In the genomic region with DNA sequence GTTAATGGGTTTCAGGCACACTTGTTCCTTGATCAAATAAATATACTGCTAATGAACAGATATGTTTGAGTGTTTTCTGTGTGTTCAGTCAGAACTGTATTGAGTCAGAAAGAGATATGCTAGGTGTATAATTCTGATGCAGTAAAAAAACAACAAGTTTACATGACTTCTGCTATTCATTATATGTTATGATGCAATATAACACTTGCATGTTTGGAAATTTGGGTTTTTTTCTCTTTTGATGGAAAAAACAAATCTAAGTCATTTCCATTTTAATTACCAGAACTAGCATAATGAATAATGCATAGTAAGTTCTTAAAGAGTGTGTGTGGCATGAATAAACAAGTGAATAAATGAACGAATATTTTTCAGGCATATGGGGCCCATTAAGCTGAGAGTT, we compare ENCODE assay signal across 25 cellular contexts.
A peak's percentile ranks its signal among the peaks of the same experiment; 100 is the strongest.
DNase-seq lines count a peak whose midpoint lies in the region; ATAC-seq, FAIRE-seq and TF ChIP-seq lines count a peak whose summit lies in the region.
"Had no signal": no experiment of that assay in that cellular context is flagged by ENCODE, and none has a peak within 500 bp of the region (broad histone marks: within the 10 kb centered on the region; RNA-seq: fewer than 3 reads in every experiment).

No MANE protein-coding gene starts in this region.

- no peak overlapping the region for H4K8ac ChIP-seq in IMR-90 (ENCODE audit: low read depth in 2 of 2, low read length in 2 of 2)

- no peak overlapping the region for H3K18ac ChIP-seq in IMR-90 (ENCODE audit: low read depth, low read length)

- POLR2A ChIA-PET in IMR-90 (lab: Charles Lee; ENCODE audit: unreplicated experiment), result interaction anchor here (0.6 kb wide), 1 partner anchor 914 kb away, joined by 3 read pairs; no protein-coding TSS in a partner anchor
- POLR2A ChIA-PET in K562 (lab: Yijun Ruan, JAX), result no interaction called here

- ATAC-seq in IMR-90 (ENCODE audit: low read depth), result no peak
- ATAC-seq in K562, result no peak
- no peak for ATAC-seq in GM18520 (IDR thresholded peaks at IDR 0.05; ENCODE audit: unreplicated experiment)
- ATAC-seq: GM12878 had no signal

- dilution Hi-C loops in IMR-90 (cut with HindIII; ENCODE audit: low sequenced_read_pairs, unreplicated experiment), result no loop called here

- H3K4me3 Mint-ChIP-seq in activated naive CD4-positive, alpha-beta T cell treated with anti-CD3 and anti-CD28 coated beads for 36 hours, result no peak overlapping the region
- H3K4me3 Mint-ChIP-seq: CD14-positive monocyte; CD4-positive, alpha-beta memory T cell; CD4-positive, CD25-positive, alpha-beta regulatory T cell; CD8-positive, alpha-beta memory T cell had no signal

- H3K9me1 ChIP-seq in IMR-90 (ENCODE audit: insufficient read depth, low read length), result peaks cover 2% of the 10 kb centered on the region; the same call in 1 of the 2 replicates
- no peaks in the 10 kb centered on the region for H3K9me1 ChIP-seq in K562 (ENCODE audit: control insufficient read depth, insufficient read depth, low read length)

- TF ChIP-seq RAD21 in IMR-90 (IDR thresholded peaks at IDR 0.05; ENCODE audit: low read length) (no peak), K562 (CRISPR knock-in tag; conservative IDR thresholded peaks at IDR 0.05 in 1 of 2, IDR thresholded peaks at IDR 0.05 in 1 of 2) (no peak)

- H3K27ac ChIP-seq in IMR-90 (ENCODE audit: insufficient read depth, low read length) (no peak overlapping the region), K562 (ENCODE audit: extremely low read depth, low read depth, low read length) (no peak overlapping the region)
- H3K27ac ChIP-seq: BLaER1 had no signal

- H4K91ac ChIP-seq in IMR-90 (ENCODE audit: insufficient read depth, low read depth, low read length), result no peak overlapping the region

- H4K5ac ChIP-seq in IMR-90 (ENCODE audit: low read depth, low read length), result no peak overlapping the region

- no TSS peak for BruUV-seq in IMR-90 (replicated peaks; lab: Mats Ljungman, UMichigan)
- no TSS peak for BruUV-seq in K562 (replicated peaks; lab: Mats Ljungman, UMichigan)

- no peak overlapping the region for H3K56ac ChIP-seq in IMR-90 (ENCODE audit: extremely low read depth, insufficient read depth, low read length)

- intact Hi-C loops in IMR-90 (cut with micrococcal nuclease) (no loop called here), K562 (cut with micrococcal nuclease) (no loop called here)
- intact Hi-C loops in activated naive CD4-positive, alpha-beta T cell treated with anti-CD3 and anti-CD28 coated beads for 36 hours (cut with micrococcal nuclease), result no loop called here

- H3K4me2 ChIP-seq in IMR-90 (ENCODE audit: low read depth, low read length) (no peak overlapping the region), K562 (ENCODE audit: insufficient read depth, low read length) (no peak overlapping the region)
- H3K4me2 ChIP-seq: BLaER1 had no signal

- H3K27me3 ChIP-seq in IMR-90 (ENCODE audit: control insufficient read depth, insufficient read depth, low read length) (no peaks in the 10 kb centered on the region), K562 (ENCODE audit: control insufficient read depth in 2 of 2, insufficient read depth in 2 of 2, low read length in 2 of 2) (no peaks in the 10 kb centered on the region)
- H3K27me3 ChIP-seq: BE2C, BLaER1 had no signal

- H3K79me2 ChIP-seq in K562 (ENCODE audit: control insufficient read depth, insufficient read depth, low read length), result no peaks in the 10 kb centered on the region

- no peak overlapping the region for H2AK9ac ChIP-seq in IMR-90 (replicated peaks; ENCODE audit: low read depth, low read length, poor library complexity)

- no peak overlapping the region for H2BK5ac ChIP-seq in IMR-90 (ENCODE audit: low read depth, low read length, poor library complexity, severe bottlenecking)

- H2BK120ac ChIP-seq in IMR-90 (ENCODE audit: low read depth, low read length), result no peak overlapping the region

- FAIRE-seq in K562 (lab: Jason Lieb, UNC), result peak; percentile 6
- FAIRE-seq: A204.1, GM12878, GM12892, GM18507 had no signal

- no peak overlapping the region for H3K14ac ChIP-seq in IMR-90 (replicated peaks; ENCODE audit: low read depth, low read length)

- no peaks in the 10 kb centered on the region for H3K79me1 ChIP-seq in IMR-90 (ENCODE audit: low read depth in 1 of 2, low read length in 2 of 2)

- H3K9me3 Mint-ChIP-seq in activated naive CD4-positive, alpha-beta T cell treated with anti-CD3 and anti-CD28 coated beads for 36 hours, result peaks cover 1% of the 10 kb centered on the region

- DNase-seq in IMR-90 (no peak), K562 (ENCODE audit: extremely low read depth in 1 of 4, low spot score in 3 of 4) (no peak), renal cortical epithelial cell (ENCODE audit: low read depth) (peak; percentile 71)
- DNase-seq in activated naive CD4-positive, alpha-beta T cell treated with anti-CD3 and anti-CD28 coated beads for 36 hours, result no peak
- DNase-seq: 8988T; BE2C; C1 segment of cervical spinal cord; CD4-positive, alpha-beta memory T cell; CD4-positive, CD25-positive, alpha-beta regulatory T cell; CD8-positive, alpha-beta memory T cell; COR-L47; DMS 273 treated with DMSO at 0.1 percent for 48 hours; DMS153; DMS53; DMS79; DND-41; EL; GDM1 had no signal

- no peaks in the 10 kb centered on the region for H3K27me3 Mint-ChIP-seq in activated naive CD4-positive, alpha-beta T cell treated with anti-CD3 and anti-CD28 coated beads for 36 hours (ENCODE audit: low read depth)
- H3K27me3 Mint-ChIP-seq: CD4-positive, alpha-beta memory T cell; CD4-positive, CD25-positive, alpha-beta regulatory T cell; CD8-positive, alpha-beta memory T cell had no signal

- no peaks in the 10 kb centered on the region; the same call in 1 of the 2 replicates for H4K20me1 ChIP-seq in IMR-90 (ENCODE audit: insufficient read depth, low read length)
- H4K20me1 ChIP-seq in K562 (replicated peaks; ENCODE audit: control insufficient read depth, insufficient read depth, low read length), result no peaks in the 10 kb centered on the region
- H4K20me1 ChIP-seq: BLaER1 had no signal

- H2AK5ac ChIP-seq in IMR-90 (ENCODE audit: low read depth, low read length), result no peak overlapping the region

- H3K9ac ChIP-seq in IMR-90 (ENCODE audit: low read depth, low read length) (no peak overlapping the region), K562 (ENCODE audit: insufficient read depth in 1 of 2, low read depth in 2 of 2, low read length in 2 of 2) (no peak overlapping the region)
- H3K9ac ChIP-seq: BLaER1 had no signal

- in situ Hi-C loops in IMR-90 (cut with MboI; ENCODE audit: low sequenced_read_pairs), result no loop called here
- in situ Hi-C loops in K562 (cut with MboI), result no loop called here

- no peaks in the 10 kb centered on the region for H3K36me3 Mint-ChIP-seq in activated naive CD4-positive, alpha-beta T cell treated with anti-CD3 and anti-CD28 coated beads for 36 hours (ENCODE audit: low read depth)
- H3K36me3 Mint-ChIP-seq: CD14-positive monocyte; CD4-positive, alpha-beta memory T cell; CD4-positive, CD25-positive, alpha-beta regulatory T cell had no signal

- H3K4ac ChIP-seq in IMR-90 (ENCODE audit: low read depth, low read length), result no peak overlapping the region

- no peak for TF ChIP-seq EP300 in K562 (IDR thresholded peaks at IDR 0.05; ENCODE audit: low read length)

- H3K9me3 ChIP-seq in IMR-90 (ENCODE audit: control insufficient read depth, insufficient read depth, low read length) (no peaks in the 10 kb centered on the region), K562 (replicated peaks; ENCODE audit: control insufficient read depth, insufficient read depth, low read depth, low read length) (no peaks in the 10 kb centered on the region)
- H3K9me3 ChIP-seq: BE2C, BLaER1 had no signal

- H3K23ac ChIP-seq in IMR-90 (ENCODE audit: low read depth, low read length), result no peak overlapping the region

- H2BK20ac ChIP-seq in IMR-90 (ENCODE audit: low read depth, low read length), result no peak overlapping the region

- H2AFZ ChIP-seq in IMR-90 (replicated peaks; ENCODE audit: low read length, poor library complexity) (no peak overlapping the region), K562 (ENCODE audit: low read depth, low read length) (no peak overlapping the region)

- no CpG with 5 or more reads among the region's 1 CpG for WGBS in IMR-90 (ENCODE audit: extremely low coverage in 2 of 2, insufficient read length in 1 of 2), 2 experiments
- 0% methylated on average over 1 of the region's 1 CpG for WGBS in K562 (ENCODE audit: insufficient coverage, low coverage, missing lambda C conversion rate)

- H2BK15ac ChIP-seq in IMR-90 (ENCODE audit: low read depth, low read length), result no peak overlapping the region

- H3K4me1 ChIP-seq in IMR-90 (ENCODE audit: control insufficient read depth, insufficient read depth, low read length) (no peaks in the 10 kb centered on the region), K562 (replicated peaks in 1 of 2; ENCODE audit: control insufficient read depth in 2 of 2, insufficient read depth in 2 of 2, low read length in 2 of 2) (no peaks in the 10 kb centered on the region)
- H3K4me1 ChIP-seq: BE2C, BLaER1 had no signal

- no peak for TF ChIP-seq POLR2A in IMR-90 (IDR thresholded peaks at IDR 0.05; ENCODE audit: low read depth, low read length)
- TF ChIP-seq POLR2A in K562 (conservative IDR thresholded peaks at IDR 0.05), result no peak

- no peak overlapping the region for H3K27ac Mint-ChIP-seq in activated naive CD4-positive, alpha-beta T cell treated with anti-CD3 and anti-CD28 coated beads for 36 hours
- H3K27ac Mint-ChIP-seq: CD14-positive monocyte; CD4-positive, alpha-beta memory T cell; CD4-positive, CD25-positive, alpha-beta regulatory T cell had no signal

- H3K4me1 Mint-ChIP-seq in activated naive CD4-positive, alpha-beta T cell treated with anti-CD3 and anti-CD28 coated beads for 36 hours (ENCODE audit: low read depth), result no peaks in the 10 kb centered on the region
- H3K4me1 Mint-ChIP-seq: CD14-positive monocyte; CD4-positive, alpha-beta memory T cell; CD4-positive, CD25-positive, alpha-beta regulatory T cell; CD8-positive, alpha-beta memory T cell had no signal

- CTCF ChIA-PET in IMR-90 (lab: Yijun Ruan, JAX) (no interaction called here), K562 (lab: Yijun Ruan, JAX; ENCODE audit: low intra/inter-chr PET ratio) (no interaction called here)
- CTCF ChIA-PET in activated naive CD4-positive, alpha-beta T cell treated with anti-CD3 and anti-CD28 coated beads for 36 hours (lab: Charles Lee), result no interaction called here

- TF ChIP-seq CTCF in IMR-90 (conservative IDR thresholded peaks at IDR 0.05; ENCODE audit: low read depth, low read length), result no peak
- TF ChIP-seq CTCF in K562 (IDR thresholded peaks at IDR 0.05 in 2 of 3, conservative IDR thresholded peaks at IDR 0.05 in 1 of 3; ENCODE audit: insufficient read depth in 2 of 3, low read depth in 1 of 3, low read length in 3 of 3), result no peak

- H3K4me3 ChIP-seq in IMR-90 (ENCODE audit: insufficient read depth, low read depth, low read length) (no peak overlapping the region), K562 (no peak overlapping the region)
- H3K4me3 ChIP-seq: BLaER1, GM12878 had no signal

- no peaks in the 10 kb centered on the region for H3K36me3 ChIP-seq in IMR-90 (ENCODE audit: control insufficient read depth, insufficient read depth, low read length)
- H3K36me3 ChIP-seq in K562 (ENCODE audit: control insufficient read depth, insufficient read depth, low read length), result no peaks in the 10 kb centered on the region
- H3K36me3 ChIP-seq: BE2C, BLaER1 had no signal

TF ChIP-seq in IMR-90, 13 proteins besides CTCF, POLR2A, EP300 and RAD21 (continues in another document):
- TF ChIP-seq NFE2L2 (IDR thresholded peaks at IDR 0.05; ENCODE audit: low read depth, low read length), result no peak
